ENCODE assay signal across 14 cellular contexts in the genomic region with DNA sequence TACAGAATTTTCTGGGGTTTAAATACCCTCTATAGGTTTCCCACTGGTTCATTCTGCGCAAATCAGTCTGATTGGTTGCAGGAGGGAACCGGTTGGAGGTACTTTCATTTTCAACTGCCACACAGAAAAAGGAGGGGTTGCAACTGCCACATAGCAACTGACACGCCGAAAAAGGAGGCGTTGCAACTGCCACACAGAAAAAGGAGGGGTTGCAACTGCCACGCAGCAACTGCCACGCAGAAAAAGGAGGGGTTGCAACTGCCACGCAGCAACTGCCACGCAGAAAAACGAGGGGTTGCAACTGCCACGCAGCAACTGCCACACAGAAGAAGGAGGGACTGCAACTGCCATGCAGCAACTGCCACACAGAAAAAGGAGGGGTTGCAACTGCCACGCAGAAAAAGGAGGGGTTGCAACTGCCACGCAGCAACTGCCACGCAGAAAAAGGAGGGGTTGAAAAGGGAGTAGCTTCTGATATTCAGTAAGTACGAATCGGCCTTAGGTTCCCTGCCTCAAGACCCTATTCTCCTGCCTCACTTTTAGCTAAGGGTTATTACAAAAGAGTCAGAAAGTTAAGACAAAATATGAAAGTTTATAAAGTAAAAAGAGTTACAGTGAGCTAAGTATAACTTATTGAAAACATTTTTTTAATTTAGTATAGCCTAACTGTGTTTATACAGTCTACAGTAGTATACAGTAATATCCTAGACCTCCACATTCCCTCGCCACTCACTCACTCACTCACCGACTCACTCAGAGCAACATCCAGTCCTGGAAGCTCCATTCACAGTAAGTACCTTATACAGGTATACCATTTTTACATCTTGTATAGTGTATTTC.
DNase-seq lines count a peak whose midpoint lies in the region; ATAC-seq, FAIRE-seq and TF ChIP-seq lines count a peak whose summit lies in the region.
"Had no signal": no experiment of that assay in that cellular context is flagged by ENCODE, and none has a peak within 500 bp of the region (broad histone marks: within the 10 kb centered on the region; RNA-seq: fewer than 3 reads in every experiment).

No MANE protein-coding gene starts in this region.

- H3K27me3 ChIP-seq in HepG2 (ENCODE audit: control insufficient read depth in 1 of 2, insufficient read depth in 2 of 2, low read length in 2 of 2): no peaks in the 10 kb centered on the region
- H3K27me3 ChIP-seq in right lobe of liver: no peaks in the 10 kb centered on the region
- H3K27me3 ChIP-seq: dorsolateral prefrontal cortex had no signal

- no peak for TF ChIP-seq CTCF in HepG2 (CRISPR knock-in tag; IDR thresholded peaks at IDR 0.05)
- no peak for TF ChIP-seq CTCF in right lobe of liver (IDR thresholded peaks at IDR 0.05)

- 16% methylated on average over 18 of the region's 18 CpGs for WGBS in HepG2 (ENCODE audit: low lambda C conversion rate)
- WGBS in right lobe of liver (ENCODE audit: insufficient coverage, low coverage, low lambda C conversion rate, missing lambda C conversion rate): 77% methylated on average over 17 of the region's 18 CpGs

- no peaks in the 10 kb centered on the region for H4K20me1 ChIP-seq in HepG2 (ENCODE audit: insufficient read depth, low read length)

- DNase-seq in HepG2 (ENCODE audit: low spot score): peak; percentile 42
- DNase-seq in right lobe of liver: no peak
- DNase-seq in NCI-H1092 treated with DMSO at 0.1 percent for 48 hours (lab: John Stamatoyannopoulos, UW): peak; percentile 81
- peak; percentile 48 for DNase-seq in urothelium cell line (ENCODE audit: low spot score)
- DNase-seq in left ventricle myocardium superior: no peak
- DNase-seq in cortex of kidney (lab: John Stamatoyannopoulos, UW): no peak
- no peak for DNase-seq in stimulated activated CD4-positive, alpha-beta T cell treated with anti-CD3 and anti-CD28 coated beads, Interleukin-2, amount 100 ng/mL, for 24 hours
- DNase-seq: GDM1; islet precursor cell; psoas muscle; stimulated activated naive CD8-positive, alpha-beta T cell treated with anti-CD3 and anti-CD28 coated beads, Interleukin-15, Interleukin-2, amounts not matched to agents 100 U/mL and 50 U/mL, for 24 hours had no signal

- in situ Hi-C loops in HepG2 (cut with HindIII; ENCODE audit: extremely low pct_ligation_motif_present, low pct_unique_long_range_greater_than_20kb): no loop called here

- TF ChIP-seq POLR2A in HepG2 (IDR thresholded peaks at IDR 0.05; ENCODE audit: insufficient read depth in 1 of 2, low read depth in 2 of 2, low read length in 2 of 2): peak in 1 of 2 experiments; percentile 62; a peak in 2 of 4 replicates
- no peak for TF ChIP-seq POLR2A in right lobe of liver (IDR thresholded peaks at IDR 0.05)

- H3K9me3 ChIP-seq in HepG2 (ENCODE audit: low read length): no peaks in the 10 kb centered on the region
- H3K9me3 ChIP-seq in right lobe of liver: no peaks in the 10 kb centered on the region
- H3K9me3 ChIP-seq: psoas muscle had no signal

- H3K4me2 ChIP-seq in HepG2 (ENCODE audit: low read depth, low read length): peak overlapping the region; percentile 84

- TF ChIP-seq EP300 in HepG2 (IDR thresholded peaks at IDR 0.05; ENCODE audit: low read depth in 2 of 2, low read length in 2 of 2) (no peak), HepG2 (CRISPR knock-in tag; IDR thresholded peaks at IDR 0.05; ENCODE audit: borderline replicate concordance) (no peak)

- FAIRE-seq in HepG2 (lab: Jason Lieb, UNC) (no peak), urothelium cell line (lab: Jason Lieb, UNC) (no peak)
- FAIRE-seq: frontal cortex had no signal

- H3K79me2 ChIP-seq in HepG2 (ENCODE audit: insufficient read depth, low read length): no peaks in the 10 kb centered on the region

- H2AFZ ChIP-seq in HepG2 (ENCODE audit: low read length): peak overlapping the region; percentile 100

- POLR2A ChIA-PET in HepG2 (lab: Yijun Ruan, JAX): no interaction called here

- H3K36me3 ChIP-seq in HepG2 (replicated peaks in 1 of 2; ENCODE audit: control insufficient read depth in 1 of 2, insufficient read depth in 2 of 2, low read length in 2 of 2) (no peaks in the 10 kb centered on the region), right lobe of liver (no peaks in the 10 kb centered on the region)

- peak overlapping the region; percentile 53 to 63 (median 58) for H3K4me3 ChIP-seq in HepG2 (replicated peaks in 1 of 3; ENCODE audit: insufficient read depth in 1 of 3, low read depth in 2 of 3, low read length in 3 of 3)
- H3K4me3 ChIP-seq in right lobe of liver: no peak overlapping the region
- H3K4me3 ChIP-seq: psoas muscle had no signal

- H3K9ac ChIP-seq in HepG2 (ENCODE audit: insufficient read depth, low read depth, low read length): peak overlapping the region; percentile 46; the same call in 1 of the 2 replicates

- H3K27ac ChIP-seq in HepG2 (ENCODE audit: extremely low read length, insufficient read depth, low read length) (no peak overlapping the region), right lobe of liver (no peak overlapping the region)
- H3K27ac ChIP-seq: dorsolateral prefrontal cortex, psoas muscle had no signal

- no peak for TF ChIP-seq RAD21 in HepG2 (CRISPR knock-in tag; IDR thresholded peaks at IDR 0.05)

- CTCF ChIA-PET in HepG2 (lab: Yijun Ruan, JAX; ENCODE audit: low intra/inter-chr PET ratio, low total read pairs): no interaction called here

- H3K4me1 ChIP-seq in HepG2 (ENCODE audit: insufficient read depth, low read length): no peaks in the 10 kb centered on the region
- H3K4me1 ChIP-seq in right lobe of liver: no peaks in the 10 kb centered on the region
- H3K4me1 ChIP-seq: psoas muscle had no signal

- peak; percentile 96 for ATAC-seq in HepG2
- no peak for ATAC-seq in right lobe of liver
- ATAC-seq in SK-N-SH treated with all-trans-retinoic acid at 6 μM for 48 hours: peak; percentile 71
- ATAC-seq in left ventricle myocardium superior: no peak
- ATAC-seq: psoas muscle; stimulated activated naive CD8-positive, alpha-beta T cell treated with anti-CD3 and anti-CD28 coated beads, Interleukin-15, Interleukin-2, amounts not matched to agents 100 U/mL and 50 U/mL, for 24 hours had no signal

- no TSS peak for BruUV-seq in HepG2 (replicated peaks; lab: Mats Ljungman, UMichigan)

- intact Hi-C loops in HepG2 (cut with micrococcal nuclease; ENCODE audit: unreplicated experiment) (no loop called here), right lobe of liver (cut with DNase I) (no loop called here), left ventricle myocardium superior (cut with micrococcal nuclease) (no loop called here)

TF ChIP-seq in HepG2, 621 proteins besides CTCF, POLR2A, EP300 and RAD21 (continues in another document):
- no peak for TF ChIP-seq ZNF7 (CRISPR knock-in tag; IDR thresholded peaks at IDR 0.05)
- peak; percentile 54; the same call in 1 of the 2 replicates for TF ChIP-seq NFYC (CRISPR knock-in tag; IDR thresholded peaks at IDR 0.05)
- no peak for TF ChIP-seq CBX1 (IDR thresholded peaks at IDR 0.05; ENCODE audit: low read depth)
- TF ChIP-seq MAF1 (CRISPR knock-in tag; IDR thresholded peaks at IDR 0.05; ENCODE audit: borderline replicate concordance): no peak
- TF ChIP-seq, protein P1, sequence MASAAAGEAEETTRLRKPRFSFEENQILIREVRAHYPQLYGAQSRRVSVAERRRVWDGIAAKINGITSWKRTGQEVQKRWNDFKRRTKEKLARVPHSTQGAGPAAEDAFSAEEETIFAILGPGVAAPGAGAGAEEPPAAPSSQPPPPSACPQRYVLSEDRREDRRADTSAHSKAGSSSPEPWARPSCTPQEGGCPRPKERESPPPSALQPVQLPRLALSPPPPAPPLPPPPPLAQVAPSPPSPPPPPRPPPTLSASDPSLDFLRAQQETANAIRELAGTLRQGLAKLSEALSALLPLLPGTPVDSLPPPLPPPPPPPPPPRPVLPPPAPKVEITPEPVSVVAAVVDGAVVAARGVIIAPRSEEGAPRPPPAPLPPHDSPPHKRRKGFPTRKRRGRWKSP (CRISPR knock-in tag; IDR thresholded peaks at IDR 0.05): no peak
- TF ChIP-seq ZNF335 (CRISPR knock-in tag; IDR thresholded peaks at IDR 0.05): no peak
- TF ChIP-seq NFIC (IDR thresholded peaks at IDR 0.05; ENCODE audit: low read length): no peak
- TF ChIP-seq ZSCAN25 (CRISPR knock-in tag; IDR thresholded peaks at IDR 0.05): no peak
- TF ChIP-seq, protein P2, sequence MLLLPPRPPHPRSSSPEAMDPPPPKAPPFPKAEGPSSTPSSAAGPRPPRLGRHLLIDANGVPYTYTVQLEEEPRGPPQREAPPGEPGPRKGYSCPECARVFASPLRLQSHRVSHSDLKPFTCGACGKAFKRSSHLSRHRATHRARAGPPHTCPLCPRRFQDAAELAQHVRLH (CRISPR knock-in tag; IDR thresholded peaks at IDR 0.05; ENCODE audit: borderline replicate concordance, low read depth): no peak
- TF ChIP-seq ZNF354B (CRISPR knock-in tag; IDR thresholded peaks at IDR 0.05): no peak
- no peak for TF ChIP-seq ZNF746 (CRISPR knock-in tag; IDR thresholded peaks at IDR 0.05)

TF ChIP-seq in SK-N-SH treated with all-trans-retinoic acid at 6 μM for 48 hours, 23 proteins besides CTCF, POLR2A, EP300 and RAD21:
- no peak for TF ChIP-seq ESRRG (CRISPR knock-in tag; IDR thresholded peaks at IDR 0.05)
- no peak for TF ChIP-seq ZNF8 (CRISPR knock-in tag; IDR thresholded peaks at IDR 0.05)
- no peak for TF ChIP-seq PPARA (CRISPR knock-in tag; IDR thresholded peaks at IDR 0.05; ENCODE audit: borderline replicate concordance)
- no peak for TF ChIP-seq ZFP3 (CRISPR knock-in tag; IDR thresholded peaks at IDR 0.05)
- no peak for TF ChIP-seq TCF4 (CRISPR knock-in tag; IDR thresholded peaks at IDR 0.05; ENCODE audit: borderline replicate concordance)
- TF ChIP-seq TOX (CRISPR knock-in tag; IDR thresholded peaks at IDR 0.05; ENCODE audit: borderline replicate concordance): no peak
- TF ChIP-seq CSDC2 (CRISPR knock-in tag; IDR thresholded peaks at IDR 0.05): no peak
- TF ChIP-seq ZNF565 (CRISPR knock-in tag; conservative IDR thresholded peaks at IDR 0.05; ENCODE audit: low read depth): no peak
- TF ChIP-seq, protein P3, sequence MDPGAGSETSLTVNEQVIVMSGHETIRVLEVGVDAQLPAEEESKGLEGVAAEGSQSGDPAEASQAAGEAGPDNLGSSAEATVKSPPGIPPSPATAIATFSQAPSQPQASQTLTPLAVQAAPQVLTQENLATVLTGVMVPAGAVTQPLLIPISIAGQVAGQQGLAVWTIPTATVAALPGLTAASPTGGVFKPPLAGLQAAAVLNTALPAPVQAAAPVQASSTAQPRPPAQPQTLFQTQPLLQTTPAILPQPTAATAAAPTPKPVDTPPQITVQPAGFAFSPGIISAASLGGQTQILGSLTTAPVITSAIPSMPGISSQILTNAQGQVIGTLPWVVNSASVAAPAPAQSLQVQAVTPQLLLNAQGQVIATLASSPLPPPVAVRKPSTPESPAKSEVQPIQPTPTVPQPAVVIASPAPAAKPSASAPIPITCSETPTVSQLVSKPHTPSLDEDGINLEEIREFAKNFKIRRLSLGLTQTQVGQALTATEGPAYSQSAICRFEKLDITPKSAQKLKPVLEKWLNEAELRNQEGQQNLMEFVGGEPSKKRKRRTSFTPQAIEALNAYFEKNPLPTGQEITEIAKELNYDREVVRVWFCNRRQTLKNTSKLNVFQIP (CRISPR knock-in tag; IDR thresholded peaks at IDR 0.05; ENCODE audit: borderline replicate concordance, low read depth): no peak
- no peak for TF ChIP-seq RARB (CRISPR knock-in tag; IDR thresholded peaks at IDR 0.05)
- no peak for TF ChIP-seq ISL1 (CRISPR knock-in tag; IDR thresholded peaks at IDR 0.05)

Comparison
In these comparisons a context has a peak if more than half of its experiments do, and no peak if none do; other contexts are left out.
1. ATAC-seq: peak in HepG2 (single experiment) and SK-N-SH treated with all-trans-retinoic acid at 6 μM for 48 hours (single experiment); none in right lobe of liver (0 of 4) and left ventricle myocardium superior (single experiment).
2. DNase-seq: peak in HepG2 (single experiment), NCI-H1092 treated with DMSO at 0.1 percent for 48 hours (single experiment) and urothelium cell line (single experiment); none in right lobe of liver (0 of 3), left ventricle myocardium superior (single experiment), cortex of kidney (single experiment) and stimulated activated CD4-positive, alpha-beta T cell treated with anti-CD3 and anti-CD28 coated beads, Interleukin-2, amount 100 ng/mL, for 24 hours (0 of 2).
3. H3K4me3 ChIP-seq: peak in HepG2 (3 of 3); none in right lobe of liver (0 of 3).